ENCODE assay signal across 30 cellular contexts in genomic region chr4:3736806-3737205, GRCh38. TPM values are rescaled to one million over a fixed set of nuclear protein-coding genes. Genes with fewer than 3 reads are reported as not detected.
"Had no signal": no experiment of that assay in that cellular context is flagged by ENCODE, and none has a peak within 500 bp of the region (broad histone marks: within the 10 kb centered on the region; RNA-seq: fewer than 3 reads in every experiment).

No MANE protein-coding gene starts in this region.

- H3K27me3 ChIP-seq: brain microvascular endothelial cell, foreskin keratinocyte had no signal

- ATAC-seq: activated CD4-positive, alpha-beta T cell treated with anti-CD3 and anti-CD28 coated beads for 36 hours; activated naive CD4-positive, alpha-beta T cell treated with anti-CD3 and anti-CD28 coated beads, Interleukin-2, amount 50 U/mL, for 72 hours; activated T-cell treated with anti-CD3 and anti-CD28 coated beads, Interleukin-2, amount 50 U/mL, for 72 hours; foreskin keratinocyte; gastrocnemius medialis; heart left ventricle had no signal

- H3K4me1 ChIP-seq: esophagus muscularis mucosa, foreskin keratinocyte, gastrocnemius medialis, heart left ventricle had no signal

- H3K4me3 Mint-ChIP-seq: activated CD4-positive, alpha-beta memory T cell treated with anti-CD3 and anti-CD28 coated beads, Interleukin-2, amount 10 ng/mL, durations not matched to agents 7 days and 5 days; activated CD4-positive, alpha-beta T cell treated with anti-CD3 and anti-CD28 coated beads for 36 hours; activated CD4-positive, alpha-beta T cell treated with anti-CD3 and anti-CD28 coated beads, Interleukin-2, amount 10 ng/mL, durations not matched to agents 24 days and 14 days; activated naive CD4-positive, alpha-beta T cell treated with anti-CD3 and anti-CD28 coated beads, Interleukin-2, amount 10 ng/mL, durations not matched to agents 7 days and 5 days; activated naive CD8-positive, alpha-beta T cell treated with anti-CD3 and anti-CD28 coated beads, Interleukin-2, amount 10 ng/mL, durations not matched to agents 7 days and 5 days; activated T-cell treated with anti-CD3 and anti-CD28 coated beads, Interleukin-2, amount 50 U/mL, for 24 hours; activated T-cell treated with anti-CD3 and anti-CD28 coated beads, Interleukin-2, amount 50 U/mL, for 72 hours; central memory CD8-positive, alpha-beta T cell; dendritic cell treated with granulocyte-macrophage colony-stimulating factor and Interleukin-4, amounts not matched to agents 40 ng/mL and 50 ng/mL, for 4 days; endodermal cell had no signal

- H3K27me3 Mint-ChIP-seq: activated CD4-positive, alpha-beta memory T cell treated with anti-CD3 and anti-CD28 coated beads, Interleukin-2, amount 10 ng/mL, durations not matched to agents 7 days and 5 days; activated CD4-positive, alpha-beta T cell treated with anti-CD3 and anti-CD28 coated beads, Interleukin-2, amount 10 ng/mL, durations not matched to agents 24 days and 14 days; activated naive CD4-positive, alpha-beta T cell treated with anti-CD3 and anti-CD28 coated beads, Interleukin-2, amount 10 ng/mL, durations not matched to agents 7 days and 5 days; activated naive CD8-positive, alpha-beta T cell treated with anti-CD3 and anti-CD28 coated beads, Interleukin-2, amount 10 ng/mL, durations not matched to agents 7 days and 5 days; dendritic cell treated with granulocyte-macrophage colony-stimulating factor and Interleukin-4, amounts not matched to agents 40 ng/mL and 50 ng/mL, for 4 days had no signal

- DNase-seq: activated CD4-positive, alpha-beta memory T cell treated with anti-CD3 and anti-CD28 coated beads, Interleukin-2, amount 10 ng/mL, durations not matched to agents 7 days and 5 days; activated CD4-positive, alpha-beta T cell treated with anti-CD3 and anti-CD28 coated beads for 36 hours; activated CD4-positive, alpha-beta T cell treated with anti-CD3 and anti-CD28 coated beads, Interleukin-2, amount 10 ng/mL, durations not matched to agents 24 days and 14 days; activated CD4-positive, alpha-beta T cell treated with anti-CD3 and anti-CD28 coated beads, Interleukin-2, amount 50 U/mL, for 4 hours; activated CD4-positive, CD25-positive, alpha-beta regulatory T cell; activated CD4-positive, CD25-positive, alpha-beta regulatory T cell treated with anti-CD3 and anti-CD28 coated beads, Interleukin-2, amount 50 U/mL, for 72 hours; activated CD8-positive, alpha-beta memory T cell treated with anti-CD3 and anti-CD28 coated beads, Interleukin-2, amount 50 U/mL, for 48 hours; activated gamma-delta T cell; activated naive CD4-positive, alpha-beta T cell; activated naive CD4-positive, alpha-beta T cell treated with anti-CD3 and anti-CD28 coated beads, Interleukin-2, amount 10 ng/mL, durations not matched to agents 7 days and 5 days; activated naive CD8-positive, alpha-beta T cell treated with anti-CD3 and anti-CD28 coated beads, Interleukin-2, amount 10 ng/mL, durations not matched to agents 7 days and 5 days; activated T-cell treated with anti-CD3 and anti-CD28 coated beads for 4 hours; activated T-cell treated with anti-CD3 and anti-CD28 coated beads, Interleukin-2, amount 50 U/mL, for 24 hours; activated T-cell treated with anti-CD3 and anti-CD28 coated beads, Interleukin-2, amount 50 U/mL, for 72 hours; brain microvascular endothelial cell; effector memory CD4-positive, alpha-beta T cell; endodermal cell; erythroblast; foreskin keratinocyte; gastrocnemius medialis; glutamatergic neuron; heart left ventricle; hypothalamus; T-helper 2 cell had no signal

- H3K36me3 ChIP-seq: brain microvascular endothelial cell, esophagus muscularis mucosa, gastrocnemius medialis, heart left ventricle had no signal

- H3K4me3 ChIP-seq: coronary artery, dorsolateral prefrontal cortex, esophagus muscularis mucosa, gastrocnemius medialis, heart left ventricle had no signal

- H3K36me3 Mint-ChIP-seq: activated naive CD4-positive, alpha-beta T cell treated with anti-CD3 and anti-CD28 coated beads, Interleukin-2, amount 10 ng/mL, durations not matched to agents 7 days and 5 days; activated naive CD4-positive, alpha-beta T cell treated with anti-CD3 and anti-CD28 coated beads, Interleukin-2, amount 50 U/mL, for 72 hours; activated naive CD8-positive, alpha-beta T cell treated with anti-CD3 and anti-CD28 coated beads, Interleukin-2, amount 10 ng/mL, durations not matched to agents 7 days and 5 days had no signal

- H3K27ac ChIP-seq: brain microvascular endothelial cell, coronary artery, dorsolateral prefrontal cortex, esophagus muscularis mucosa, foreskin keratinocyte, gastrocnemius medialis, heart left ventricle had no signal

- H3K9me3 Mint-ChIP-seq: activated CD4-positive, alpha-beta memory T cell treated with anti-CD3 and anti-CD28 coated beads, Interleukin-2, amount 10 ng/mL, durations not matched to agents 7 days and 5 days; activated CD4-positive, alpha-beta T cell treated with anti-CD3 and anti-CD28 coated beads, Interleukin-2, amount 10 ng/mL, durations not matched to agents 24 days and 14 days; activated naive CD4-positive, alpha-beta T cell treated with anti-CD3 and anti-CD28 coated beads, Interleukin-2, amount 10 ng/mL, durations not matched to agents 7 days and 5 days; activated naive CD4-positive, alpha-beta T cell treated with anti-CD3 and anti-CD28 coated beads, Interleukin-2, amount 50 U/mL, for 72 hours; activated naive CD8-positive, alpha-beta T cell treated with anti-CD3 and anti-CD28 coated beads, Interleukin-2, amount 10 ng/mL, durations not matched to agents 7 days and 5 days; activated T-cell treated with anti-CD3 and anti-CD28 coated beads, Interleukin-2, amount 50 U/mL, for 24 hours; central memory CD8-positive, alpha-beta T cell; dendritic cell treated with granulocyte-macrophage colony-stimulating factor and Interleukin-4, amounts not matched to agents 40 ng/mL and 50 ng/mL, for 4 days had no signal

- H3K4me1 Mint-ChIP-seq: activated CD4-positive, alpha-beta memory T cell treated with anti-CD3 and anti-CD28 coated beads, Interleukin-2, amount 10 ng/mL, durations not matched to agents 7 days and 5 days; activated CD4-positive, alpha-beta T cell treated with anti-CD3 and anti-CD28 coated beads for 36 hours; activated CD4-positive, alpha-beta T cell treated with anti-CD3 and anti-CD28 coated beads, Interleukin-2, amount 10 ng/mL, durations not matched to agents 24 days and 14 days; activated naive CD4-positive, alpha-beta T cell treated with anti-CD3 and anti-CD28 coated beads, Interleukin-2, amount 10 ng/mL, durations not matched to agents 7 days and 5 days; activated naive CD8-positive, alpha-beta T cell treated with anti-CD3 and anti-CD28 coated beads, Interleukin-2, amount 10 ng/mL, durations not matched to agents 7 days and 5 days; central memory CD8-positive, alpha-beta T cell; endodermal cell had no signal

- H3K27ac Mint-ChIP-seq: activated CD4-positive, alpha-beta memory T cell treated with anti-CD3 and anti-CD28 coated beads, Interleukin-2, amount 10 ng/mL, durations not matched to agents 7 days and 5 days; activated CD4-positive, alpha-beta T cell treated with anti-CD3 and anti-CD28 coated beads for 36 hours; activated CD4-positive, alpha-beta T cell treated with anti-CD3 and anti-CD28 coated beads, Interleukin-2, amount 10 ng/mL, durations not matched to agents 24 days and 14 days; activated naive CD4-positive, alpha-beta T cell treated with anti-CD3 and anti-CD28 coated beads, Interleukin-2, amount 10 ng/mL, durations not matched to agents 7 days and 5 days; activated naive CD4-positive, alpha-beta T cell treated with anti-CD3 and anti-CD28 coated beads, Interleukin-2, amount 50 U/mL, for 72 hours; activated naive CD8-positive, alpha-beta T cell treated with anti-CD3 and anti-CD28 coated beads, Interleukin-2, amount 10 ng/mL, durations not matched to agents 7 days and 5 days; activated T-cell treated with anti-CD3 and anti-CD28 coated beads, Interleukin-2, amount 50 U/mL, for 24 hours; activated T-cell treated with anti-CD3 and anti-CD28 coated beads, Interleukin-2, amount 50 U/mL, for 72 hours; dendritic cell treated with granulocyte-macrophage colony-stimulating factor and Interleukin-4, amounts not matched to agents 40 ng/mL and 50 ng/mL, for 4 days; endodermal cell had no signal

RNA-seq across cellular contexts. Expression of gene ADRA2C, which starts 29.4 kb away (rescaled TPM):
- total RNA-seq: activated CD4-positive, alpha-beta memory T cell treated with anti-CD3 and anti-CD28 coated beads, Interleukin-2, amount 10 ng/mL, durations not matched to agents 7 days and 5 days; activated CD4-positive, alpha-beta T cell treated with anti-CD3 and anti-CD28 coated beads for 36 hours; activated CD4-positive, alpha-beta T cell treated with anti-CD3 and anti-CD28 coated beads, Interleukin-2, amount 10 ng/mL, durations not matched to agents 24 days and 14 days; activated naive CD8-positive, alpha-beta T cell treated with anti-CD3 and anti-CD28 coated beads, Interleukin-2, amount 10 ng/mL, durations not matched to agents 7 days and 5 days; activated T-cell treated with anti-CD3 and anti-CD28 coated beads, Interleukin-2, amount 50 U/mL, for 72 hours had no signal
